In genomic region chr4:72383439-72383838, GRCh38 we compare ENCODE assay signal across 21 cellular contexts.
"Had no signal": no experiment of that assay in that cellular context is flagged by ENCODE, and none has a peak within 500 bp of the region (broad histone marks: within the 10 kb centered on the region; RNA-seq: fewer than 3 reads in every experiment).

No MANE protein-coding gene starts in this region.

- DNase-seq: activated CD4-positive, alpha-beta T cell treated with anti-CD3 and anti-CD28 coated beads, Interleukin-2, amount 10 ng/mL, durations not matched to agents 24 days and 14 days; activated CD4-positive, CD25-positive, alpha-beta regulatory T cell; activated CD8-positive, alpha-beta T cell treated with anti-CD3 and anti-CD28 coated beads, Interleukin-2, amount 10 ng/mL, durations not matched to agents 7 days and 5 days; activated naive CD4-positive, alpha-beta T cell treated with Interleukin-2 at 50 U/mL for 16 hours; activated T-cell treated with anti-CD3 and anti-CD28 coated beads, Interleukin-2, amount 50 U/mL, for 24 hours; aorta; cerebellar nuclear complex; effector memory CD8-positive, alpha-beta T cell; esophagus squamous epithelium; hypothalamus; left lung; midbrain; nucleus accumbens; posterior cingulate gyrus; stimulated activated CD4-positive, alpha-beta T cell treated with anti-CD3 and anti-CD28 coated beads, Interleukin-12 subunit alpha, Interleukin-12 subunit beta, amount 100 ng/mL, for 4 hours; stimulated activated CD4-positive, alpha-beta T cell treated with anti-CD3 and anti-CD28 coated beads, Interleukin-1b, Interleukin-23, amount 100 ng/mL, for 48 hours; stimulated activated CD8-positive, alpha-beta memory T cell treated with anti-CD3 and anti-CD28 coated beads, Interleukin-4, amount 100 ng/mL, for 48 hours; stimulated activated naive CD4-positive, alpha-beta T cell; T-cell; tibial artery had no signal

- H3K27me3 ChIP-seq: breast epithelium, esophagus squamous epithelium, left lung, tibial artery had no signal

- H3K9me3 ChIP-seq: breast epithelium, esophagus squamous epithelium, left lung, tibial artery had no signal

- H3K4me3 ChIP-seq: breast epithelium, esophagus squamous epithelium, left lung, tibial artery had no signal

- H3K36me3 ChIP-seq: breast epithelium, esophagus squamous epithelium, left lung, tibial artery had no signal

- H3K4me1 ChIP-seq: breast epithelium, esophagus squamous epithelium, left lung, tibial artery had no signal
